ENCODE assay signal across 19 cellular contexts in the genomic region with DNA sequence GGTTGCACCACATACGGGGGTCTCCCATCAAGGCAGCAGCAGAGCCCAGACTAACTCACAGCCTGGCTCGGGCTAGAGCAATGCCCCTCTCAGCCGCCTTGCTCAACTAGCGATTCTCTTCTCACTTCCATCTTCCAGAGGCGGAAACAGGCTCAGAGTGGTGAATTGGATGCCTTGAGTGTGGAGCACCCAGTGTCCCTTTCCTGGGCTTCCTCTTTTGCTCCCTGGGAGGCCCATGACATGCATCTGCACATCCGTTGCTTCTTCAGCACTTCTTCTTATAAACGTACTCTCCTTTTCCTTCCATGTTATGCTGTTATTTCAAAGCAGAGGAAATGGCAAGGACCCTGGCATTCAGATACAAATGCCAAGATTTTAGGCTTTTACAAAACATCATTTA.
"Had no signal": no experiment of that assay in that cellular context is flagged by ENCODE, and none has a peak within 500 bp of the region (broad histone marks: within the 10 kb centered on the region; RNA-seq: fewer than 3 reads in every experiment).

No MANE protein-coding gene starts in this region.

- H3K4me3 Mint-ChIP-seq: activated CD8-positive, alpha-beta memory T cell treated with anti-CD3 and anti-CD28 coated beads, Interleukin-2, amount 10 ng/mL, durations not matched to agents 7 days and 5 days; activated T-cell treated with anti-CD3 and anti-CD28 coated beads, Interleukin-2, amount 50 U/mL, for 24 hours; stimulated activated naive CD8-positive, alpha-beta T cell treated with anti-CD3 and anti-CD28 coated beads, Interleukin-15, Interleukin-2, amounts not matched to agents 100 ng/mL and 50 ng/mL, for 24 hours had no signal

- H3K27ac Mint-ChIP-seq: activated CD8-positive, alpha-beta memory T cell treated with anti-CD3 and anti-CD28 coated beads, Interleukin-2, amount 10 ng/mL, durations not matched to agents 7 days and 5 days; activated naive CD4-positive, alpha-beta T cell treated with anti-CD3 and anti-CD28 coated beads, Interleukin-2, amount 50 U/mL, for 72 hours; activated T-cell treated with anti-CD3 and anti-CD28 coated beads, Interleukin-2, amount 50 U/mL, for 24 hours; stimulated activated naive CD8-positive, alpha-beta T cell treated with anti-CD3 and anti-CD28 coated beads, Interleukin-15, Interleukin-2, amounts not matched to agents 100 ng/mL and 50 ng/mL, for 24 hours; T-helper 2 cell treated with Interferon-gamma antibody and Interleukin-4, amounts not matched to agents 5 μg/mL and 100 μg/mL, for 36 hours had no signal

- H3K9me3 Mint-ChIP-seq: activated naive CD4-positive, alpha-beta T cell treated with anti-CD3 and anti-CD28 coated beads, Interleukin-2, amount 50 U/mL, for 72 hours; activated T-cell treated with anti-CD3 and anti-CD28 coated beads, Interleukin-2, amount 50 U/mL, for 24 hours; naive thymus-derived CD8-positive, alpha-beta T cell; stimulated activated naive CD8-positive, alpha-beta T cell treated with anti-CD3 and anti-CD28 coated beads, Interleukin-15, Interleukin-2, amounts not matched to agents 100 ng/mL and 50 ng/mL, for 24 hours; T-helper 2 cell treated with Interferon-gamma antibody and Interleukin-4, amounts not matched to agents 5 μg/mL and 100 μg/mL, for 36 hours had no signal

- DNase-seq: activated CD4-positive, alpha-beta T cell treated with anti-CD3 and anti-CD28 coated beads, Interleukin-2, amount 50 U/mL, for 48 hours; activated CD8-positive, alpha-beta memory T cell treated with anti-CD3 and anti-CD28 coated beads, Interleukin-2, amount 10 ng/mL, durations not matched to agents 7 days and 5 days; activated effector memory CD4-positive, alpha-beta T cell treated with Interleukin-2 at 50 U/mL for 16 hours; activated T-cell treated with anti-CD3 and anti-CD28 coated beads, Interleukin-2, amount 50 U/mL, for 24 hours; amygdala; brain microvascular endothelial cell; left cardiac atrium; mammary epithelial cell; naive thymus-derived CD8-positive, alpha-beta T cell; occipital lobe; psoas muscle; sigmoid colon; stimulated activated CD4-positive, alpha-beta T cell treated with anti-CD3 and anti-CD28 coated beads, Interleukin-12 subunit alpha, Interleukin-12 subunit beta, amount 100 ng/mL, for 4 hours; testis had no signal

- H3K27me3 ChIP-seq: testis had no signal

- H3K36me3 ChIP-seq: brain microvascular endothelial cell, sigmoid colon had no signal

- H3K4me3 ChIP-seq: psoas muscle, sigmoid colon, testis had no signal

- H3K36me3 Mint-ChIP-seq: activated CD8-positive, alpha-beta memory T cell treated with anti-CD3 and anti-CD28 coated beads, Interleukin-2, amount 10 ng/mL, durations not matched to agents 7 days and 5 days; activated naive CD4-positive, alpha-beta T cell treated with anti-CD3 and anti-CD28 coated beads, Interleukin-2, amount 50 U/mL, for 72 hours; naive thymus-derived CD8-positive, alpha-beta T cell had no signal

- ATAC-seq: activated CD4-positive, CD25-positive, alpha-beta regulatory T cell treated with anti-CD3 and anti-CD28 coated beads, Interleukin-2, amount 50 U/mL, for 24 hours; activated CD8-positive, alpha-beta memory T cell treated with anti-CD3 and anti-CD28 coated beads, Interleukin-2, amount 10 ng/mL, durations not matched to agents 7 days and 5 days; activated naive CD4-positive, alpha-beta T cell treated with anti-CD3 and anti-CD28 coated beads, Interleukin-2, amount 50 U/mL, for 72 hours; esophagus mucosa; left cardiac atrium; naive thymus-derived CD8-positive, alpha-beta T cell; psoas muscle had no signal

- H3K27ac ChIP-seq: brain microvascular endothelial cell, psoas muscle, sigmoid colon, testis had no signal

- H3K9me3 ChIP-seq: psoas muscle, sigmoid colon, testis had no signal
